25 cellular contexts compared by ENCODE assay signal in the genomic region with DNA sequence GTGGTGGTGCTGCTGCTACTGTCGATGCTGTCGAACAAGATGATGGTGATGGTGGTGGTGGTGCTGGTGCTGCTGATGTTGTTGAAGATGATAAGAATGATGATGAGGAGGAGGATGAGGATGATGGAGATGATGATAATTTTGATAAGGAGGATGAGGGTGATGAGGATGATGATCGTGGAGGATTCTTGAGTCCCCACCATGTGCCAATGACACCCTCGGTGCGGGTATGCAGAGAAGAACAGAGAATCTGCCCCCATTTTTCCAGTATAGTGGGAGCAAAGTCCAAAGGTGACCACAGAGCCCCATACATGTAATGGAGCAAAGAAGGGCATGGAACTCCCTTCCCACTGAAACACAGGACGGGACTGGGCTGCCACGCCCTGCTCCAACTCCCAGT.
"Had no signal": no experiment of that assay in that cellular context is flagged by ENCODE, and none has a peak within 500 bp of the region (broad histone marks: within the 10 kb centered on the region; RNA-seq: fewer than 3 reads in every experiment).

No MANE protein-coding gene starts in this region.

- H3K9me3 ChIP-seq: adrenal gland, ascending aorta, left ventricle myocardium inferior, mucosa of descending colon, stomach had no signal

- H3K27ac ChIP-seq: adrenal gland, ascending aorta, cardiac muscle cell, foreskin keratinocyte, heart right ventricle, left ventricle myocardium inferior, skin epidermis, stomach, tibial artery had no signal

- H3K4me3 ChIP-seq: adrenal gland, ascending aorta, cardiac muscle cell, heart right ventricle, left ventricle myocardium inferior, lung, mucosa of descending colon, skin epidermis, stomach, tibial artery had no signal

- H3K27me3 ChIP-seq: adrenal gland, ascending aorta, cardiac muscle cell, heart right ventricle had no signal

- DNase-seq: activated B cell treated with CpG ODN at 0.5 μM for 24 hours; activated CD4-positive, alpha-beta T cell treated with anti-CD3 and anti-CD28 coated beads, Interleukin-2, amount 50 U/mL, for 1 hour; activated CD8-positive, alpha-beta T cell treated with anti-CD3 and anti-CD28 coated beads for 36 hours; activated effector memory CD4-positive, alpha-beta T cell treated with Interleukin-2 at 50 U/mL for 16 hours; activated naive CD4-positive, alpha-beta T cell treated with Interleukin-2 at 50 U/mL for 16 hours; cortex of kidney; foreskin keratinocyte; heart right ventricle; kidney glomerular epithelial cell; mesendoderm; mucosa of descending colon; stimulated activated CD4-positive, alpha-beta T cell treated with anti-CD3 and anti-CD28 coated beads, Interleukin-2, amount 100 ng/mL, for 24 hours; stimulated activated naive B cell treated with anti-CD40 and anti-IgM and Interleukin-4, amounts not matched to agents 10 μg/mL and 1 μg/mL and 100 μg/mL, for 72 hours; T-helper 2 cell had no signal

- ATAC-seq: activated CD8-positive, alpha-beta T cell treated with anti-CD3 and anti-CD28 coated beads for 36 hours; esophagus mucosa; foreskin keratinocyte; heart right ventricle; mucosa of descending colon; natural killer cell treated with Interleukin-12 subunit alpha and Interleukin-12 subunit beta and Interleukin-15 and Interleukin-18, amount 100 ng/mL, for 72 hours; sciatic nerve; stimulated activated naive B cell treated with anti-CD40 and anti-IgM and Interleukin-4, amounts not matched to agents 10 μg/mL and 1 μg/mL and 100 μg/mL, for 72 hours had no signal

- H3K36me3 ChIP-seq: adrenal gland, ascending aorta, cardiac muscle cell, heart right ventricle, left ventricle myocardium inferior, stomach, tibial artery had no signal
